Comparison of ENCODE assay signal across 1 cellular context in genomic region chr4:146336413-146336807, GRCh38.
TF ChIP-seq lines count a peak whose summit lies in the region.

No MANE protein-coding gene starts in this region.

TF ChIP-seq in SK-N-SH, 30 proteins besides CTCF, POLR2A, EP300 and RAD21 (continued from another document):
- TF ChIP-seq REST (IDR thresholded peaks at IDR 0.05; ENCODE audit: low read depth, low read length) (no peak), FOSL2 (IDR thresholded peaks at IDR 0.05; ENCODE audit: borderline replicate concordance, low read depth) (no peak), PBX3 (IDR thresholded peaks at IDR 0.05) (0 out of 2 replicates have a peak, but pooled peaks have one; percentile 16), SMC3 (IDR thresholded peaks at IDR 0.05; ENCODE audit: low read depth, low read length) (no peak), IRF3 (IDR thresholded peaks at IDR 0.05; ENCODE audit: low read depth, low read length) (no peak), NFIC (IDR thresholded peaks at IDR 0.05; ENCODE audit: borderline replicate concordance) (no peak), POLR2AphosphoS5 (IDR thresholded peaks at IDR 0.05; ENCODE audit: low read depth, low read length) (no peak)
